25 cellular contexts compared by ENCODE assay signal in genomic region chr3:110199588-110199943, GRCh38.
DNase-seq lines count a peak whose midpoint lies in the region; ATAC-seq, FAIRE-seq and TF ChIP-seq lines count a peak whose summit lies in the region.
"Had no signal": no experiment of that assay in that cellular context is flagged by ENCODE, and none has a peak within 500 bp of the region (broad histone marks: within the 10 kb centered on the region; RNA-seq: fewer than 3 reads in every experiment).

No MANE protein-coding gene starts in this region.

- H3K9ac ChIP-seq in kidney (ENCODE audit: low read length in 2 of 2), result no peak overlapping the region
- H3K9ac ChIP-seq: BLaER1, GM23248 had no signal

- TF ChIP-seq EP300 in gastroesophageal sphincter (IDR thresholded peaks at IDR 0.05), result no peak

- no peaks in the 10 kb centered on the region for H3K27me3 ChIP-seq in spleen (replicated peaks in 1 of 7)
- no peaks in the 10 kb centered on the region for H3K27me3 ChIP-seq in tibial artery
- H3K27me3 ChIP-seq in gastroesophageal sphincter, result no peaks in the 10 kb centered on the region
- H3K27me3 ChIP-seq: BLaER1 had no signal

- H3K27ac ChIP-seq in kidney (ENCODE audit: low read depth in 2 of 2, low read length in 2 of 2) (no peak overlapping the region), spleen (no peak overlapping the region), tibial artery (no peak overlapping the region), gastroesophageal sphincter (no peak overlapping the region)
- H3K27ac ChIP-seq: 22Rv1, BLaER1, C4-2B, GM23248 had no signal

- no peak for FAIRE-seq in kidney (lab: Jason Lieb, UNC)
- FAIRE-seq: A204.1, D721Med, GM12878, GM19239 had no signal

- H3K36me3 ChIP-seq in kidney (ENCODE audit: control insufficient read depth in 1 of 2, insufficient read depth in 2 of 2, low read length in 2 of 2), result no peaks in the 10 kb centered on the region
- H3K36me3 ChIP-seq in spleen, result no peaks in the 10 kb centered on the region
- H3K36me3 ChIP-seq in tibial artery, result no peaks in the 10 kb centered on the region
- H3K36me3 ChIP-seq in gastroesophageal sphincter, result no peaks in the 10 kb centered on the region
- H3K36me3 ChIP-seq: BLaER1 had no signal

- WGBS in spleen, 5 donors, result 80 to 91% (median 90%) methylated on average over 2 of the region's 2 CpGs
- WGBS in gastroesophageal sphincter (ENCODE audit: low coverage in 1 of 2), 2 donors, result 100% methylated on average over 1 of the region's 2 CpGs

- no peak for ATAC-seq in Right ventricle myocardium inferior
- no peak for ATAC-seq in Right ventricle myocardium superior (ENCODE audit: poor library complexity)
- ATAC-seq in gastroesophageal sphincter, result no peak
- ATAC-seq: CD8-positive, alpha-beta T cell; GM12878; HCT116 had no signal

- H3K4me1 ChIP-seq in kidney (ENCODE audit: control insufficient read depth in 1 of 2, insufficient read depth in 1 of 2, low read depth in 1 of 2, low read length in 2 of 2) (no peaks in the 10 kb centered on the region), spleen (no peaks in the 10 kb centered on the region), tibial artery (no peaks in the 10 kb centered on the region), gastroesophageal sphincter (no peaks in the 10 kb centered on the region)
- H3K4me1 ChIP-seq: BLaER1 had no signal

- intact Hi-C loops in Right ventricle myocardium inferior (cut with DNase I) (no loop called here), Right ventricle myocardium superior (cut with DNase I) (no loop called here), kidney (cut with DNase I) (no loop called here), spleen (cut with DNase I; ENCODE audit: low total_unique reads) (no loop called here), tibial artery (cut with DNase I; ENCODE audit: low total_unique reads) (no loop called here)

- TF ChIP-seq POLR2A in spleen (IDR thresholded peaks at IDR 0.05) (no peak), gastroesophageal sphincter (IDR thresholded peaks at IDR 0.05) (no peak)

- H3K4me3 ChIP-seq in kidney (ENCODE audit: low read length in 2 of 2) (no peak overlapping the region), spleen (no peak overlapping the region), tibial artery (no peak overlapping the region), gastroesophageal sphincter (no peak overlapping the region)
- H3K4me3 ChIP-seq: BLaER1, GM12878, GM23248 had no signal

- H3K9me3 ChIP-seq in kidney (ENCODE audit: control insufficient read depth in 1 of 2, low read length in 2 of 2) (no peaks in the 10 kb centered on the region), spleen (peaks cover 0 to 23% (median 12%) of the 10 kb centered on the region in 8 donors), tibial artery (peaks cover 0 to 11% (median 0%) of the 10 kb centered on the region in 3 donors), gastroesophageal sphincter (peaks cover 0 to 29% (median 0%) of the 10 kb centered on the region in 3 donors)
- H3K9me3 ChIP-seq: BLaER1, Caco-2 had no signal

- DNase-seq in Right ventricle myocardium inferior (ENCODE audit: missing footprints), result peak; percentile 57
- DNase-seq in Right ventricle myocardium superior, result no peak
- DNase-seq in kidney, result peak; percentile 44
- DNase-seq in spleen, result peak; percentile 56
- peak; percentile 16 to 49 for DNase-seq in tibial artery
- DNase-seq in NCI-H345 treated with DMSO at 0.1 percent for 48 hours (lab: John Stamatoyannopoulos, UW; ENCODE audit: unreplicated experiment), result no peak
- DNase-seq in stimulated activated CD4-positive, alpha-beta T cell treated with anti-CD3 and anti-CD28 coated beads, Interleukin-4, amount 100 ng/mL, for 1 hour, result no peak
- DNase-seq: CD4-positive, CD25-positive, alpha-beta regulatory T cell; CD8-positive, alpha-beta T cell; DMS 273 treated with DMSO at 0.1 percent for 48 hours; DMS79; EL; GDM1; GM23248; H9 had no signal

- TF ChIP-seq CTCF in kidney (IDR thresholded peaks at IDR 0.05; ENCODE audit: borderline replicate concordance, extremely low read depth, insufficient read depth) (no peak), spleen (IDR thresholded peaks at IDR 0.05 in 8 of 11, conservative IDR thresholded peaks at IDR 0.05 in 3 of 11) (no peak), tibial artery (IDR thresholded peaks at IDR 0.05) (no peak), gastroesophageal sphincter (IDR thresholded peaks at IDR 0.05) (no peak)

Comparison
In these comparisons a context has a peak if more than half of its experiments do, and no peak if none do; other contexts are left out.
1. DNase-seq: peak in Right ventricle myocardium inferior (single experiment), kidney (single experiment), spleen (single experiment) and tibial artery (2 of 2); none in Right ventricle myocardium superior (single experiment), NCI-H345 treated with DMSO at 0.1 percent for 48 hours (single experiment) and stimulated activated CD4-positive, alpha-beta T cell treated with anti-CD3 and anti-CD28 coated beads, Interleukin-4, amount 100 ng/mL, for 1 hour (single experiment).